12 cellular contexts compared by ENCODE assay signal in the genomic region with DNA sequence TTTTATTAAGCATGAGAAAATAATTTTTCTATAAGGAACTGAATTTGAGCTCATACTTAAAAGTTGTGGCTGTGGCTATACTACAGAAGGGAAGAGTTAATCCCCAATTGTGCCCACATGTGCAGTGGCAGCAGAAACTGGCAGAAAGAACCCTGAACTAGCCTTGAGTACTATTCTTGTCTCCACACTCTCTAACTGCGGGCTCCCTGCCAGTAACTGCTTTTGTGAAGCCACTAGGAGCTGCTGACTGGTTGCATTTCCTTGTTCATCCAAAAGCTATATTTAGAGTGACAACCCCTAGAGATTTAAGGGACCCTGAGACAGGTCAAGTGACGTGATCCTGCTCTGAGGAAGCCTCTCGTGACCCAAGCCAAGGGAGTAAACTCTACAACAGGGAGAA.
DNase-seq lines count a peak whose midpoint lies in the region; ATAC-seq and TF ChIP-seq lines count a peak whose summit lies in the region.
"Had no signal": no experiment of that assay in that cellular context is flagged by ENCODE, and none has a peak within 500 bp of the region (broad histone marks: within the 10 kb centered on the region; RNA-seq: fewer than 3 reads in every experiment).

No MANE protein-coding gene starts in this region.

- H3K9me3 ChIP-seq in MM.1S (replicated peaks; ENCODE audit: insufficient read depth, low read length) (no peaks in the 10 kb centered on the region), breast epithelium (no peaks in the 10 kb centered on the region), stomach (no peaks in the 10 kb centered on the region), PC-9 (ENCODE audit: insufficient read depth, low read depth) (no peaks in the 10 kb centered on the region; the same call in 1 of the 2 replicates)
- H3K9me3 ChIP-seq: Peyer's patch had no signal

- 0 out of 2 replicates have a peak overlapping the region, but pooled peaks have one; percentile 1 for H3K4me3 ChIP-seq in MM.1S (ENCODE audit: low read length)
- H3K4me3 ChIP-seq in breast epithelium, result no peak overlapping the region
- H3K4me3 ChIP-seq in lower leg skin (ENCODE audit: low read depth, poor library complexity, severe bottlenecking), result no peak overlapping the region
- no peak overlapping the region for H3K4me3 ChIP-seq in stomach
- H3K4me3 ChIP-seq in PC-9, result no peak overlapping the region
- H3K4me3 ChIP-seq: Peyer's patch had no signal

- no peak overlapping the region for H3K4me3 Mint-ChIP-seq in natural killer cell

- TF ChIP-seq POLR2A in breast epithelium (IDR thresholded peaks at IDR 0.05) (no peak), lower leg skin (IDR thresholded peaks at IDR 0.05) (no peak), stomach (IDR thresholded peaks at IDR 0.05) (no peak)

- ATAC-seq in natural killer cell, result no peak

- H3K9ac ChIP-seq in MM.1S (ENCODE audit: low read length), result no peak overlapping the region

- POLR2A ChIA-PET in PC-9 (lab: Charles Lee; ENCODE audit: unreplicated experiment), result no interaction called here

- H3F3A ChIP-seq in MM.1S (ENCODE audit: insufficient read depth, low read length) (peaks cover 17% of the 10 kb centered on the region; the same call in 1 of the 2 replicates), PC-9 (ENCODE audit: insufficient read depth, low read depth) (no peaks in the 10 kb centered on the region)

- no peaks in the 10 kb centered on the region for H3K36me3 ChIP-seq in MM.1S (replicated peaks; ENCODE audit: insufficient read depth, low read length)
- no peaks in the 10 kb centered on the region for H3K36me3 ChIP-seq in breast epithelium
- no peaks in the 10 kb centered on the region for H3K36me3 ChIP-seq in stomach
- H3K36me3 ChIP-seq in PC-9 (ENCODE audit: low read depth), result no peaks in the 10 kb centered on the region
- H3K36me3 ChIP-seq: Peyer's patch had no signal

- no peaks in the 10 kb centered on the region for H3K4me1 Mint-ChIP-seq in natural killer cell

- H3K4me2 ChIP-seq in MM.1S (ENCODE audit: low read depth, low read length), result peak overlapping the region; percentile 49
- no peak overlapping the region for H3K4me2 ChIP-seq in PC-9

- peaks cover 7% of the 10 kb centered on the region for H3K36me3 Mint-ChIP-seq in natural killer cell
- H3K36me3 Mint-ChIP-seq: CD4-positive, alpha-beta memory T cell had no signal

- no peak for TF ChIP-seq EP300 in stomach (IDR thresholded peaks at IDR 0.05)

- H3K9me2 ChIP-seq in MM.1S (replicated peaks; ENCODE audit: insufficient read depth, low read length), result no peaks in the 10 kb centered on the region
- no peaks in the 10 kb centered on the region for H3K9me2 ChIP-seq in PC-9 (ENCODE audit: insufficient read depth)

- 14 to 26% methylated on average over 3 of the region's 3 CpGs for WGBS in lower leg skin, 2 donors
- WGBS in stomach, 5 donors, result 42 to 61% (median 50%) methylated on average over 3 of the region's 3 CpGs

- CTCF ChIA-PET in PC-9 (lab: Charles Lee), result no interaction called here

- H3K27me3 Mint-ChIP-seq in natural killer cell (ENCODE audit: low read depth in 2 of 2), result no peaks in the 10 kb centered on the region
- H3K27me3 Mint-ChIP-seq: CD4-positive, alpha-beta memory T cell had no signal

- H3K9me3 Mint-ChIP-seq in natural killer cell, result peaks cover 13 to 14% of the 10 kb centered on the region in 2 donors

- H3K27ac Mint-ChIP-seq in natural killer cell, result no peak overlapping the region
- H3K27ac Mint-ChIP-seq: CD4-positive, alpha-beta memory T cell had no signal

- H3K27me3 ChIP-seq in MM.1S (replicated peaks; ENCODE audit: insufficient read depth, low read length), result no peaks in the 10 kb centered on the region
- no peaks in the 10 kb centered on the region for H3K27me3 ChIP-seq in breast epithelium
- H3K27me3 ChIP-seq in stomach, result no peaks in the 10 kb centered on the region
- no peaks in the 10 kb centered on the region for H3K27me3 ChIP-seq in PC-9 (ENCODE audit: insufficient read depth, low read depth)
- H3K27me3 ChIP-seq: Peyer's patch had no signal

- H3K4me1 ChIP-seq in MM.1S (ENCODE audit: low read length), result peaks cover 54% of the 10 kb centered on the region
- no peaks in the 10 kb centered on the region for H3K4me1 ChIP-seq in breast epithelium
- H3K4me1 ChIP-seq in stomach, result peaks cover 0 to 30% (median 6%) of the 10 kb centered on the region in 4 donors
- H3K4me1 ChIP-seq in PC-9 (replicated peaks; ENCODE audit: insufficient read depth), result peaks cover 19% of the 10 kb centered on the region
- H3K4me1 ChIP-seq: Peyer's patch had no signal

- H3K79me2 ChIP-seq in MM.1S (ENCODE audit: low read length) (no peaks in the 10 kb centered on the region), PC-9 (ENCODE audit: low read depth) (no peaks in the 10 kb centered on the region)

- TF ChIP-seq CTCF in MM.1S (IDR thresholded peaks at IDR 0.05; ENCODE audit: low read length), result no peak
- no peak for TF ChIP-seq CTCF in breast epithelium (IDR thresholded peaks at IDR 0.05)
- no peak for TF ChIP-seq CTCF in lower leg skin (IDR thresholded peaks at IDR 0.05)
- no peak for TF ChIP-seq CTCF in stomach (IDR thresholded peaks at IDR 0.05)
- TF ChIP-seq CTCF in natural killer cell (IDR thresholded peaks at IDR 0.05), result no peak
- TF ChIP-seq CTCF in PC-9 (conservative IDR thresholded peaks at IDR 0.05), result no peak

- no TSS peak for BruUV-seq in PC-9 (replicated peaks; lab: Mats Ljungman, UMichigan)

- H3K27ac ChIP-seq in MM.1S (ENCODE audit: low read length), result peak overlapping the region; percentile 73
- H3K27ac ChIP-seq in breast epithelium, result peak overlapping the region in 1 of 2 donors; percentile 12
- no peak overlapping the region for H3K27ac ChIP-seq in stomach
- no peak overlapping the region for H3K27ac ChIP-seq in PC-9
- H3K27ac ChIP-seq: Peyer's patch had no signal

- DNase-seq in MM.1S, result peak; percentile 79
- DNase-seq in breast epithelium (ENCODE audit: low spot score in 2 of 2), result peak; percentile 28 to 66
- DNase-seq in lower leg skin (ENCODE audit: low spot score in 2 of 2), result peak; percentile 14 to 83
- peak; percentile 27 for DNase-seq in stomach
- no peak for DNase-seq in SKM-1 treated with dmso at 0.1 percent for 144 hours (lab: John Stamatoyannopoulos, UW; ENCODE audit: unreplicated experiment)
- DNase-seq in natural killer cell, result no peak
- no peak for DNase-seq in GDM1 (lab: John Stamatoyannopoulos, UW)
- no peak for DNase-seq in PC-9
- DNase-seq: activated CD8-positive, alpha-beta memory T cell treated with anti-CD3 and anti-CD28 coated beads, Interleukin-2, amount 50 U/mL, for 4 hours; CD4-positive, alpha-beta memory T cell; NCI-H1930; Peyer's patch had no signal

- H2AFZ ChIP-seq in MM.1S (ENCODE audit: low read length) (peak overlapping the region; percentile 63; the same call in 1 of the 2 replicates), PC-9 (no peak overlapping the region)

- H4K20me1 ChIP-seq in MM.1S (ENCODE audit: insufficient read depth, low read length) (no peaks in the 10 kb centered on the region), PC-9 (ENCODE audit: insufficient read depth) (no peaks in the 10 kb centered on the region)

- intact Hi-C loops in breast epithelium (cut with DNase I; ENCODE audit: low total_unique reads) (no loop called here), lower leg skin (cut with DNase I; ENCODE audit: low total_unique reads) (no loop called here), stomach (cut with DNase I; ENCODE audit: low total_unique reads) (no loop called here), natural killer cell (cut with micrococcal nuclease) (no loop called here), PC-9 (cut with micrococcal nuclease; ENCODE audit: unreplicated experiment) (no loop called here)

Comparison
In these comparisons a context has a peak if more than half of its experiments do, and no peak if none do; other contexts are left out.
1. DNase-seq: peak in MM.1S (single experiment), breast epithelium (2 of 2), lower leg skin (2 of 2) and stomach (single experiment); none in SKM-1 treated with dmso at 0.1 percent for 144 hours (single experiment), natural killer cell (single experiment), GDM1 (single experiment) and PC-9 (0 of 2).